8 cellular contexts compared by ENCODE assay signal in the genomic region with DNA sequence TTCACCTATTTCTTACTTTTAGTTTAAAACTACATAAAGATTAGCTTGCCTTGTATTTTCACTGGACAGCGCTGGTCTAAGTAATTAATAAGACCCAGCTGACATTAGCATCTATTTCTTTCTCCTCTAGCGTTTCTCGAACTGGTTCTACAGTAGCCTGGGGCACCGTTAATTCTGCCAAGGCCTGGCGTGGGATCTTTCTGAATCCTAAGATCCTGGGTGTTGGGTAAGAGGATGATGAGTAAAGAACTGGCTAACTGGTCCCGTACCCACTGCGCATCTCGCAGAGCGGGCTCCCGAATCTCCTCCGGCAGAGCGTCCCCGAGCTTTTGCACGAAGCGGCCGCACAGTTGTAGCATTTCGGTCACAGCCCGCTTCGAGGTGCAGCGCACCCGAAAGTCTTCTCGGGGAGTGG. TPM values are rescaled to one million over a fixed set of nuclear protein-coding genes. Genes with fewer than 3 reads are reported as not detected.
DNase-seq lines count a peak whose midpoint lies in the region; ATAC-seq and TF ChIP-seq lines count a peak whose summit lies in the region.

No MANE protein-coding gene starts in this region.

- peaks cover 72% of the 10 kb centered on the region for H3K79me2 ChIP-seq in OCI-LY7 (ENCODE audit: insufficient read depth, low read depth, low read length)

- H3K27me3 ChIP-seq in uterus: no peaks in the 10 kb centered on the region

- POLR2A ChIA-PET in OCI-LY7 (lab: Charles Lee): interaction anchor here (0.5 to 5.3 kb wide), 20 partner anchors 10 to 1869 kb away, joined by 3 to 25 read pairs (median 3); a partner anchor contains a TSS

- H3K4me3 ChIP-seq in OCI-LY7 (ENCODE audit: low read depth, low read length, poor library complexity, severe bottlenecking) (peak overlapping the region; percentile 89), uterus (peak overlapping the region; percentile 80 to 83)

- peaks cover 4% of the 10 kb centered on the region; the same call in 1 of the 2 replicates for H4K20me1 ChIP-seq in OCI-LY7 (ENCODE audit: insufficient read depth, low read length)

- peak overlapping the region; percentile 99 for H3K27ac Mint-ChIP-seq in mesothelial cell of epicardium

- no peak for TF ChIP-seq POLR2A in uterus (IDR thresholded peaks at IDR 0.05)

- no peaks in the 10 kb centered on the region for H3K9me2 ChIP-seq in OCI-LY7 (ENCODE audit: insufficient read depth, low read length)

- peak; percentile 84 for DNase-seq in D341Med (ENCODE audit: low spot score)
- DNase-seq in OCI-LY7 (ENCODE audit: low spot score): no peak
- peak; percentile 53 for DNase-seq in dedifferentiated amniotic fluid mesenchymal stem cell (ENCODE audit: extremely low spot score)
- no peak for DNase-seq in mesothelial cell of epicardium (ENCODE audit: low spot score in 2 of 2, unreplicated experiment in 2 of 2)
- DNase-seq in uterus: no peak
- DNase-seq in ACHN: no peak

- H3K9me3 Mint-ChIP-seq in mesothelial cell of epicardium: no peaks in the 10 kb centered on the region

- no peak for TF ChIP-seq CTCF in OCI-LY7 (conservative IDR thresholded peaks at IDR 0.05; ENCODE audit: low read length)
- no peak for TF ChIP-seq CTCF in mesothelial cell of epicardium (IDR thresholded peaks at IDR 0.05; ENCODE audit: unreplicated experiment)
- no peak for TF ChIP-seq CTCF in uterus (IDR thresholded peaks at IDR 0.05)

- H3K36me3 Mint-ChIP-seq in mesothelial cell of epicardium: peaks cover 4% of the 10 kb centered on the region

- H3K27ac ChIP-seq in OCI-LY7 (ENCODE audit: low read depth, low read length, poor library complexity, severe bottlenecking): peak overlapping the region; percentile 89
- peak overlapping the region; percentile 89 to 91 for H3K27ac ChIP-seq in uterus

- H3K4me2 ChIP-seq in OCI-LY7 (ENCODE audit: low read length): peak overlapping the region; percentile 76

- in situ Hi-C loops in ACHN (cut with HindIII; ENCODE audit: low pct_ligation_motif_present, low pct_unique_long_range_greater_than_20kb, low sequenced_read_pairs): no loop called here

- H3K9me3 ChIP-seq in OCI-LY7 (ENCODE audit: low read length) (peaks cover 6% of the 10 kb centered on the region; the same call in 1 of the 2 replicates), uterus (no peaks in the 10 kb centered on the region)

- BruUV-seq in OCI-LY7 (replicated peaks; lab: Mats Ljungman, UMichigan): TSS peak; percentile 92

- H3K4me3 Mint-ChIP-seq in mesothelial cell of epicardium: peak overlapping the region; percentile 99

- H3K36me3 ChIP-seq in OCI-LY7 (ENCODE audit: insufficient read depth, low read length) (peaks cover 44% of the 10 kb centered on the region), uterus (no peaks in the 10 kb centered on the region)

- ATAC-seq in GM19324 (IDR thresholded peaks at IDR 0.05; ENCODE audit: low FRiP score, unreplicated experiment) (peak; percentile 33), HG03280 (IDR thresholded peaks at IDR 0.05; ENCODE audit: unreplicated experiment) (peak; percentile 30)

- H2AFZ ChIP-seq in OCI-LY7 (ENCODE audit: low read length): peak overlapping the region; percentile 53; the same call in 1 of the 2 replicates

- H3K4me1 ChIP-seq in OCI-LY7 (ENCODE audit: insufficient read depth, low read length, poor library complexity, severe bottlenecking): peaks cover 58% of the 10 kb centered on the region
- peaks cover 0 to 16% of the 10 kb centered on the region in 2 donors for H3K4me1 ChIP-seq in uterus

- no peaks in the 10 kb centered on the region for H3K27me3 Mint-ChIP-seq in mesothelial cell of epicardium (ENCODE audit: low read depth)

- intact Hi-C loops in OCI-LY7 (cut with micrococcal nuclease; ENCODE audit: unreplicated experiment) (loop anchor here (1.0 to 5.0 kb wide), 3 partner anchors 39 to 204 kb away; a partner anchor contains a TSS), uterus (cut with DNase I; ENCODE audit: low total_unique reads) (no loop called here)

- peaks cover 20% of the 10 kb centered on the region for H3K4me1 Mint-ChIP-seq in mesothelial cell of epicardium

- CTCF ChIA-PET in OCI-LY7 (lab: Charles Lee; ENCODE audit: unreplicated experiment): interaction anchor here (1.0 kb wide), 1 partner anchor 126 kb away, joined by 4 read pairs; no protein-coding TSS in a partner anchor

RNA-seq across cellular contexts. Expression of a gene that starts 0.3 kb away (rescaled TPM):
- 70.9 and 74.9 TPM in 2 replicates for total RNA-seq in OCI-LY7 (2014; rRNA removed; shearing (Covaris generic))
- total RNA-seq in OCI-LY7 (2022) (66.8 and 71.1 TPM in 2 replicates), mesothelial cell of epicardium (26.1 to 29.0 TPM (median 26.6 TPM) in 3 replicates), uterus (10 to 100 TPM; 39.1 to 73.8 (median 60.5) TPM)

RNA-seq across cellular contexts. Expression of a gene that starts 0.4 kb away (rescaled TPM):
- 35.4 and 36.1 TPM in 2 replicates for total RNA-seq in OCI-LY7 (2014; rRNA removed; shearing (Covaris generic))
- total RNA-seq in OCI-LY7 (2022): 52.5 and 54.2 TPM in 2 replicates
- 11.3 to 15.1 TPM (median 14.3 TPM) in 3 replicates for total RNA-seq in mesothelial cell of epicardium
- 10 to 100 TPM in 3 of 4 donors, 1 to 10 TPM in 1; 8.2 to 27.4 (median 17.5) TPM for total RNA-seq in uterus

RNA-seq across cellular contexts. Expression of a gene that starts 56.2 kb away (rescaled TPM):
- 0.82 TPM in 1 of 2 replicates, not detected in the other for total RNA-seq in OCI-LY7 (2014; rRNA removed; shearing (Covaris generic))
- total RNA-seq in OCI-LY7 (2022) (0.74 and 2.0 TPM in 2 replicates), mesothelial cell of epicardium (0.65 to 0.78 TPM in 2 of 3 replicates, not detected in the other), uterus (not detected)

Comparison
In these comparisons a context has a peak if more than half of its experiments do, and no peak if none do; other contexts are left out.
1. DNase-seq: peak in D341Med (single experiment) and dedifferentiated amniotic fluid mesenchymal stem cell (single experiment); none in OCI-LY7 (single experiment), mesothelial cell of epicardium (0 of 2), uterus (0 of 2) and ACHN (single experiment).